ENCODE assay signal across 1 cellular context in the genomic region with DNA sequence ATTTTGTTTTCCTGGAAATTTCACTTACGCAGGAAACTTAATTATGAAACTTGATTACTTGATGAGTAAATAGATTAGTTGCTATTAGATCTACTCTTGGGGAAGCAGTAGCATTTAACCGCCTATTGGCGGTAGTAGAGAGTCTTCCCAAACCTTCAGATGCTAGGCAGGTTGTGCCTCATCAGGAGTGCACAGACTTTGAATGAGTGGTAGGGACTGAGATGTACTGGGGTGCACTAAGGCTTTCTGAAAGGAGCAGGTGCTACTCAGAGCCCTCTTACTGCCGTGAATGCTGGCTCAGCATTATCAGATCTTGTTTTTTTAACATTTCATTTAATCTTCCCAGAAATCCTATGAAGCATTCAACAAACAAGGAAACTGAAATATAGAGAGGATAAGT.
TF ChIP-seq lines count a peak whose summit lies in the region.

No MANE protein-coding gene starts in this region.

TF ChIP-seq in WTC11, 78 proteins besides CTCF, POLR2A, EP300 and RAD21 (continued from another document):
- TF ChIP-seq, protein P1, sequence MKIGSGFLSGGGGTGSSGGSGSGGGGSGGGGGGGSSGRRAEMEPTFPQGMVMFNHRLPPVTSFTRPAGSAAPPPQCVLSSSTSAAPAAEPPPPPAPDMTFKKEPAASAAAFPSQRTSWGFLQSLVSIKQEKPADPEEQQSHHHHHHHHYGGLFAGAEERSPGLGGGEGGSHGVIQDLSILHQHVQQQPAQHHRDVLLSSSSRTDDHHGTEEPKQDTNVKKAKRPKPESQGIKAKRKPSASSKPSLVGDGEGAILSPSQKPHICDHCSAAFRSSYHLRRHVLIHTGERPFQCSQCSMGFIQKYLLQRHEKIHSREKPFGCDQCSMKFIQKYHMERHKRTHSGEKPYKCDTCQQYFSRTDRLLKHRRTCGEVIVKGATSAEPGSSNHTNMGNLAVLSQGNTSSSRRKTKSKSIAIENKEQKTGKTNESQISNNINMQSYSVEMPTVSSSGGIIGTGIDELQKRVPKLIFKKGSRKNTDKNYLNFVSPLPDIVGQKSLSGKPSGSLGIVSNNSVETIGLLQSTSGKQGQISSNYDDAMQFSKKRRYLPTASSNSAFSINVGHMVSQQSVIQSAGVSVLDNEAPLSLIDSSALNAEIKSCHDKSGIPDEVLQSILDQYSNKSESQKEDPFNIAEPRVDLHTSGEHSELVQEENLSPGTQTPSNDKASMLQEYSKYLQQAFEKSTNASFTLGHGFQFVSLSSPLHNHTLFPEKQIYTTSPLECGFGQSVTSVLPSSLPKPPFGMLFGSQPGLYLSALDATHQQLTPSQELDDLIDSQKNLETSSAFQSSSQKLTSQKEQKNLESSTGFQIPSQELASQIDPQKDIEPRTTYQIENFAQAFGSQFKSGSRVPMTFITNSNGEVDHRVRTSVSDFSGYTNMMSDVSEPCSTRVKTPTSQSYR (CRISPR knock-in tag; IDR thresholded peaks at IDR 0.05), result no peak
- TF ChIP-seq, protein P2, sequence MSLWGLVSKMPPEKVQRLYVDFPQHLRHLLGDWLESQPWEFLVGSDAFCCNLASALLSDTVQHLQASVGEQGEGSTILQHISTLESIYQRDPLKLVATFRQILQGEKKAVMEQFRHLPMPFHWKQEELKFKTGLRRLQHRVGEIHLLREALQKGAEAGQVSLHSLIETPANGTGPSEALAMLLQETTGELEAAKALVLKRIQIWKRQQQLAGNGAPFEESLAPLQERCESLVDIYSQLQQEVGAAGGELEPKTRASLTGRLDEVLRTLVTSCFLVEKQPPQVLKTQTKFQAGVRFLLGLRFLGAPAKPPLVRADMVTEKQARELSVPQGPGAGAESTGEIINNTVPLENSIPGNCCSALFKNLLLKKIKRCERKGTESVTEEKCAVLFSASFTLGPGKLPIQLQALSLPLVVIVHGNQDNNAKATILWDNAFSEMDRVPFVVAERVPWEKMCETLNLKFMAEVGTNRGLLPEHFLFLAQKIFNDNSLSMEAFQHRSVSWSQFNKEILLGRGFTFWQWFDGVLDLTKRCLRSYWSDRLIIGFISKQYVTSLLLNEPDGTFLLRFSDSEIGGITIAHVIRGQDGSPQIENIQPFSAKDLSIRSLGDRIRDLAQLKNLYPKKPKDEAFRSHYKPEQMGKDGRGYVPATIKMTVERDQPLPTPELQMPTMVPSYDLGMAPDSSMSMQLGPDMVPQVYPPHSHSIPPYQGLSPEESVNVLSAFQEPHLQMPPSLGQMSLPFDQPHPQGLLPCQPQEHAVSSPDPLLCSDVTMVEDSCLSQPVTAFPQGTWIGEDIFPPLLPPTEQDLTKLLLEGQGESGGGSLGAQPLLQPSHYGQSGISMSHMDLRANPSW (CRISPR knock-in tag; conservative IDR thresholded peaks at IDR 0.05; ENCODE audit: low read depth), result no peak
- TF ChIP-seq KAT7 (CRISPR knock-in tag; IDR thresholded peaks at IDR 0.05; ENCODE audit: borderline replicate concordance), result no peak
